Comparison of ENCODE assay signal across 8 cellular contexts in the genomic region with DNA sequence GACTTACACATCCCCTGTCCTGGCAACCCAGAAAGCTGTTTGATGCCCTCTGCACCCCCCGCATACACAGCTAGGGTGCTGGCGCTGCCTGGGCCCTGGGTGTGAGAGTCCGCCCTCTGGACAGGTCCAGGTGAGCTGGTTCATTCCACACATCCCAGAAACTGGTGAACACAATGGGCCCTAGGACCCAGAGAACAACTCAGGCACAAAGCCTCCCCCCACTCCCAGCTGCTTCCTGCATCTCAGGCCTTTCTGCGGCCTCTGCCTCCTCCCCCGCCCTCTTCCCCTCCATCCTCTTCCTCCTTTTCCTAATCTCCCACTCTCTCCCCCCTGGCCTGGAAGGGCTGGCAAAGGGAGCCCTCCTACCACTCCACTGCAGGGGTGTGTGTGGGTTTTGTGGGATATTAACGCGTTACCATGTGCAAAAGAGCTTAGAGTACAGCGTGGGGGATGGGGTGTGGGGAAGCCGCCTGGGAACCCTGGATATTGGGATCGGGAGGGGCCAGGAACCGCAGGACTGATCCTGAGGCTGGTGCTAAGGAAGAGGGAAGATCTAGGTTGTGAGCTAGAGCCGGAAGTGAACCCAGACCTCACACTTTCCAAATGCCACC. TPM values are rescaled to one million over a fixed set of nuclear protein-coding genes. Genes with fewer than 3 reads are reported as not detected.
A peak's percentile ranks its signal among the peaks of the same experiment; 100 is the strongest.
DNase-seq lines count a peak whose midpoint lies in the region; ATAC-seq, FAIRE-seq and TF ChIP-seq lines count a peak whose summit lies in the region.

No MANE protein-coding gene starts in this region.

- dilution Hi-C loops in keratinocyte (cut with MboI; ENCODE audit: extremely low pct_ligation_motif_present, low sequenced_read_pairs) = no loop called here

- no peaks in the 10 kb centered on the region for H3K36me3 Mint-ChIP-seq in CD4-positive, CD25-positive, alpha-beta regulatory T cell
- no peaks in the 10 kb centered on the region for H3K36me3 Mint-ChIP-seq in chondrocyte (ENCODE audit: low read depth)

- no peaks in the 10 kb centered on the region for H3K9me3 ChIP-seq in CD4-positive, CD25-positive, alpha-beta regulatory T cell (ENCODE audit: control insufficient read depth in 2 of 2, low read length in 2 of 2)
- H3K9me3 ChIP-seq in keratinocyte (ENCODE audit: control insufficient read depth, low read depth, low read length) = no peaks in the 10 kb centered on the region

- peaks cover 29% of the 10 kb centered on the region for H3K79me2 ChIP-seq in keratinocyte (ENCODE audit: control insufficient read depth, insufficient read depth, low read length)

- peak overlapping the region; percentile 87 to 96 (median 90) for H3K4me3 Mint-ChIP-seq in CD4-positive, CD25-positive, alpha-beta regulatory T cell
- peak overlapping the region; percentile 84 for H3K4me3 Mint-ChIP-seq in chondrocyte (ENCODE audit: unreplicated experiment)

- peak overlapping the region; percentile 79 for H3K4me3 ChIP-seq in CD4-positive, CD25-positive, alpha-beta regulatory T cell (ENCODE audit: low read depth, low read length)
- H3K4me3 ChIP-seq in keratinocyte (ENCODE audit: control insufficient read depth in 2 of 3, extremely low read depth in 1 of 3, insufficient read depth in 2 of 3, low read depth in 1 of 3, low read length in 3 of 3) (peak overlapping the region; percentile 64 to 70 (median 65)), skin epidermis (peak overlapping the region; percentile 68 to 92 (median 85))

- H3K4me2 ChIP-seq in keratinocyte (ENCODE audit: control insufficient read depth, extremely low read depth, insufficient read depth, low read depth, low read length) = peak overlapping the region; percentile 92

- no peaks in the 10 kb centered on the region for H3K9me1 ChIP-seq in keratinocyte (ENCODE audit: control insufficient read depth, extremely low read depth, insufficient read depth, low read length)

- H3K27ac ChIP-seq in CD4-positive, CD25-positive, alpha-beta regulatory T cell (ENCODE audit: insufficient read depth, low read length, poor library complexity, severe bottlenecking) = peak overlapping the region; percentile 84
- H3K27ac ChIP-seq in keratinocyte (ENCODE audit: control insufficient read depth, insufficient read depth, low read length) (peak overlapping the region; percentile 38), skin epidermis (peak overlapping the region; percentile 48 to 99 (median 93))

- peaks cover 0 to 2% (median 0%) of the 10 kb centered on the region in 7 donors for H3K9me3 Mint-ChIP-seq in CD4-positive, CD25-positive, alpha-beta regulatory T cell
- no peaks in the 10 kb centered on the region for H3K9me3 Mint-ChIP-seq in chondrocyte (ENCODE audit: low read depth)

- no peaks in the 10 kb centered on the region for H3K36me3 ChIP-seq in CD4-positive, CD25-positive, alpha-beta regulatory T cell (ENCODE audit: control insufficient read depth, insufficient read depth, low read length)
- peaks cover 0 to 4% of the 10 kb centered on the region in 2 experiments for H3K36me3 ChIP-seq in keratinocyte (ENCODE audit: control insufficient read depth in 2 of 2, extremely low read depth in 1 of 2, insufficient read depth in 2 of 2, low read length in 2 of 2)

- peaks cover 34% of the 10 kb centered on the region for H3K4me1 ChIP-seq in CD4-positive, CD25-positive, alpha-beta regulatory T cell (ENCODE audit: control insufficient read depth, insufficient read depth, low read length, poor library complexity, severe bottlenecking)
- H3K4me1 ChIP-seq in keratinocyte (ENCODE audit: control insufficient read depth, extremely low read depth, insufficient read depth, low read length) = peaks cover 49% of the 10 kb centered on the region

- peak; percentile 25 to 75 (median 59) for DNase-seq in CD4-positive, CD25-positive, alpha-beta regulatory T cell
- DNase-seq in NCI-H187 (lab: John Stamatoyannopoulos, UW) (peak; percentile 58 to 70), T-helper 2 cell (peak in 4 of 5 experiments; percentile 19 to 79 (median 38)), chondrocyte (ENCODE audit: low spot score) (peak; percentile 90), keratinocyte (ENCODE audit: low read depth, low spot score) (no peak), GOT3 (lab: John Stamatoyannopoulos, UW) (no peak)

- peak overlapping the region; percentile 77 to 96 (median 77) for H3K27ac Mint-ChIP-seq in CD4-positive, CD25-positive, alpha-beta regulatory T cell
- H3K27ac Mint-ChIP-seq in chondrocyte (ENCODE audit: unreplicated experiment) = peak overlapping the region; percentile 94

- FAIRE-seq in keratinocyte (lab: Jason Lieb, UNC) = peak; percentile 82

- TF ChIP-seq CTCF in chondrocyte (IDR thresholded peaks at IDR 0.05) = no peak
- TF ChIP-seq CTCF in keratinocyte (optimal IDR thresholded peaks at IDR 0.05 in 1 of 3, IDR thresholded peaks at IDR 0.05 in 1 of 3, conservative IDR thresholded peaks at IDR 0.05 in 1 of 3; ENCODE audit: extremely low read depth in 1 of 3, insufficient read depth in 2 of 3, low read length in 3 of 3) = no peak

- no peaks in the 10 kb centered on the region for H3K27me3 ChIP-seq in CD4-positive, CD25-positive, alpha-beta regulatory T cell (ENCODE audit: control insufficient read depth, insufficient read depth, low read length)
- H3K27me3 ChIP-seq in keratinocyte (ENCODE audit: control insufficient read depth, extremely low read depth, insufficient read depth, low read length) = no peaks in the 10 kb centered on the region

- H3K4me1 Mint-ChIP-seq in CD4-positive, CD25-positive, alpha-beta regulatory T cell = peaks cover 0 to 41% (median 15%) of the 10 kb centered on the region in 4 donors
- H3K4me1 Mint-ChIP-seq in chondrocyte (ENCODE audit: low read depth) = peaks cover 33% of the 10 kb centered on the region

- no peaks in the 10 kb centered on the region for H3K27me3 Mint-ChIP-seq in CD4-positive, CD25-positive, alpha-beta regulatory T cell
- H3K27me3 Mint-ChIP-seq in chondrocyte (ENCODE audit: low read depth) = no peaks in the 10 kb centered on the region

- peak overlapping the region; percentile 51 for H3K9ac ChIP-seq in keratinocyte (ENCODE audit: control insufficient read depth, extremely low read depth, insufficient read depth, low read length)

- peaks cover 16% of the 10 kb centered on the region for H4K20me1 ChIP-seq in keratinocyte (ENCODE audit: control insufficient read depth, extremely low read depth, insufficient read depth, low read length)

- ATAC-seq in CD4-positive, CD25-positive, alpha-beta regulatory T cell (ENCODE audit: low read depth in 2 of 2) = peak; percentile 20 to 28
- ATAC-seq in GM21576 (IDR thresholded peaks at IDR 0.05; ENCODE audit: unreplicated experiment) = peak; percentile 24

- H2AFZ ChIP-seq in keratinocyte (ENCODE audit: control insufficient read depth, low read length) = peak overlapping the region; percentile 58

RNA-seq across cellular contexts. Expression of gene PPP1R9B, which starts 1.6 kb away (rescaled TPM):
- total RNA-seq in CD4-positive, CD25-positive, alpha-beta regulatory T cell = 85.4 TPM
- polyA plus RNA-seq in CD4-positive, CD25-positive, alpha-beta regulatory T cell = under 1 TPM; 0.41 to 0.55 (median 0.44) TPM
- total RNA-seq in chondrocyte = 75.4 to 84.2 TPM (median 79.3 TPM) in 3 replicates
- 15.2 to 18.2 TPM (median 16.1 TPM) in 3 replicates for polyA plus RNA-seq in keratinocyte
- polyA plus RNA-seq in keratinocyte (2011; ENCODE audit: low read depth) = 22.8 TPM
- 8.3 and 13.7 TPM in 2 replicates for polyA plus RNA-seq in keratinocyte (2011; cell fraction: cytosol; rRNA removed)
- 28.4 and 30.6 TPM in 2 replicates for polyA plus RNA-seq in keratinocyte (2011; cell fraction: nucleus; rRNA removed)
- polyA plus RNA-seq in keratinocyte (2012; ENCODE audit: low replicate concordance) = 14.4 and 28.8 TPM in 2 replicates
- polyA minus RNA-seq in keratinocyte = 16.8 to 19.3 TPM (median 18.8 TPM) in 3 replicates
- 31.7 TPM for polyA minus RNA-seq in keratinocyte (2011; cell fraction: cytosol; rRNA and poly(A)+ RNA removed)
- polyA minus RNA-seq in keratinocyte (2011; cell fraction: nucleus; rRNA and poly(A)+ RNA removed) = 12.8 and 15.4 TPM in 2 replicates

RNA-seq across cellular contexts. Expression of gene SGCA, which starts 13.8 kb away (rescaled TPM):
- not detected for total RNA-seq in CD4-positive, CD25-positive, alpha-beta regulatory T cell
- polyA plus RNA-seq in CD4-positive, CD25-positive, alpha-beta regulatory T cell = not detected
- total RNA-seq in chondrocyte = 0.85 to 5.5 TPM (median 1.3 TPM) in 3 replicates
- polyA plus RNA-seq in keratinocyte = not detected in 3 replicates
- polyA plus RNA-seq in keratinocyte (2011; ENCODE audit: low read depth) = not detected
- not detected in 2 replicates for polyA plus RNA-seq in keratinocyte (2011; cell fraction: cytosol; rRNA removed)
- not detected in 2 replicates for polyA plus RNA-seq in keratinocyte (2011; cell fraction: nucleus; rRNA removed)
- not detected in 2 replicates for polyA plus RNA-seq in keratinocyte (2012; ENCODE audit: low replicate concordance)
- not detected in 3 replicates for polyA minus RNA-seq in keratinocyte
- not detected for polyA minus RNA-seq in keratinocyte (2011; cell fraction: cytosol; rRNA and poly(A)+ RNA removed)
- polyA minus RNA-seq in keratinocyte (2011; cell fraction: nucleus; rRNA and poly(A)+ RNA removed) = not detected in 2 replicates

RNA-seq across cellular contexts. Expression of gene SAMD14, which starts 22.1 kb away (rescaled TPM):
- total RNA-seq in CD4-positive, CD25-positive, alpha-beta regulatory T cell = 0.96 TPM
- under 1 TPM in 1 of 4 donors, not detected in 3; 0.09 TPM for polyA plus RNA-seq in CD4-positive, CD25-positive, alpha-beta regulatory T cell
- 26.0 to 29.4 TPM (median 27.6 TPM) in 3 replicates for total RNA-seq in chondrocyte
- 0.02 to 0.06 TPM in 2 of 3 replicates, not detected in the other for polyA plus RNA-seq in keratinocyte
- polyA plus RNA-seq in keratinocyte (2011; ENCODE audit: low read depth) = not detected
- polyA plus RNA-seq in keratinocyte (2011; cell fraction: cytosol; rRNA removed) = 0.06 TPM in 1 of 2 replicates, not detected in the other
- polyA plus RNA-seq in keratinocyte (2011; cell fraction: nucleus; rRNA removed) = 0.10 and 0.24 TPM in 2 replicates
- 0.08 and 0.16 TPM in 2 replicates for polyA plus RNA-seq in keratinocyte (2012; ENCODE audit: low replicate concordance)
- polyA minus RNA-seq in keratinocyte = not detected in 3 replicates
- not detected for polyA minus RNA-seq in keratinocyte (2011; cell fraction: cytosol; rRNA and poly(A)+ RNA removed)
- not detected in 2 replicates for polyA minus RNA-seq in keratinocyte (2011; cell fraction: nucleus; rRNA and poly(A)+ RNA removed)

RNA-seq across cellular contexts. Expression of gene COL1A1, which starts 49.4 kb away (rescaled TPM):
- total RNA-seq in CD4-positive, CD25-positive, alpha-beta regulatory T cell = 26.2 TPM
- polyA plus RNA-seq in CD4-positive, CD25-positive, alpha-beta regulatory T cell = not detected
- total RNA-seq in chondrocyte = 34,852 to 36,120 TPM (median 35,333 TPM) in 3 replicates
- 0.55 to 2.3 TPM (median 1.4 TPM) in 3 replicates for polyA plus RNA-seq in keratinocyte
- 8.2 TPM for polyA plus RNA-seq in keratinocyte (2011; ENCODE audit: low read depth)
- polyA plus RNA-seq in keratinocyte (2011; cell fraction: cytosol; rRNA removed) = 0.72 and 2.0 TPM in 2 replicates
- 13.9 and 21.5 TPM in 2 replicates for polyA plus RNA-seq in keratinocyte (2011; cell fraction: nucleus; rRNA removed)
- 3.5 and 14.3 TPM in 2 replicates for polyA plus RNA-seq in keratinocyte (2012; ENCODE audit: low replicate concordance)
- polyA minus RNA-seq in keratinocyte = 2.0 to 28.2 TPM (median 4.1 TPM) in 3 replicates
- polyA minus RNA-seq in keratinocyte (2011; cell fraction: cytosol; rRNA and poly(A)+ RNA removed) = 6.5 TPM
- polyA minus RNA-seq in keratinocyte (2011; cell fraction: nucleus; rRNA and poly(A)+ RNA removed) = 9.9 and 10.6 TPM in 2 replicates

RNA-seq across cellular contexts. Expression of gene PDK2, which starts 56.9 kb away (rescaled TPM):
- total RNA-seq in CD4-positive, CD25-positive, alpha-beta regulatory T cell = 25.2 TPM
- polyA plus RNA-seq in CD4-positive, CD25-positive, alpha-beta regulatory T cell = 10 to 100 TPM; 42.1 to 65.2 (median 54.0) TPM
- 28.9 to 38.0 TPM (median 31.1 TPM) in 3 replicates for total RNA-seq in chondrocyte
- polyA plus RNA-seq in keratinocyte = 7.5 to 24.1 TPM (median 8.6 TPM) in 3 replicates
- 2.1 TPM for polyA plus RNA-seq in keratinocyte (2011; ENCODE audit: low read depth)
- 19.2 and 30.7 TPM in 2 replicates for polyA plus RNA-seq in keratinocyte (2011; cell fraction: cytosol; rRNA removed)
- 21.7 and 30.4 TPM in 2 replicates for polyA plus RNA-seq in keratinocyte (2011; cell fraction: nucleus; rRNA removed)
- polyA plus RNA-seq in keratinocyte (2012; ENCODE audit: low replicate concordance) = 5.9 and 11.2 TPM in 2 replicates
- polyA minus RNA-seq in keratinocyte = 21.8 to 28.3 TPM (median 21.9 TPM) in 3 replicates
- 18.8 TPM for polyA minus RNA-seq in keratinocyte (2011; cell fraction: cytosol; rRNA and poly(A)+ RNA removed)
- 11.7 and 14.0 TPM in 2 replicates for polyA minus RNA-seq in keratinocyte (2011; cell fraction: nucleus; rRNA and poly(A)+ RNA removed)

Comparison
In these comparisons a context has a peak if more than half of its experiments do, and no peak if none do; other contexts are left out.
1. DNase-seq: peak in CD4-positive, CD25-positive, alpha-beta regulatory T cell (3 of 3), NCI-H187 (2 of 2), T-helper 2 cell (4 of 5) and chondrocyte (single experiment); none in keratinocyte (single experiment) and GOT3 (single experiment).
2. H3K27ac ChIP-seq: peak in every context shown above with its lines; median percentile 93 in skin epidermis; 84 in CD4-positive, CD25-positive, alpha-beta regulatory T cell; 38 in keratinocyte.
3. RNA of gene SAMD14, which starts 22.1 kb away (total RNA-seq): 26.0 to 29.4 TPM in chondrocyte; 0.96 TPM in CD4-positive, CD25-positive, alpha-beta regulatory T cell (single experiment); every median in the first group is over 10 times any median in the second.
4. Peak in every context shown above with its lines, with median percentiles within 50 percentile points of each other: H3K4me3 ChIP-seq.